ENCODE assay signal across 7 cellular contexts in genomic region chr17:67689534-67690177, GRCh38. TPM values are rescaled to one million over a fixed set of nuclear protein-coding genes. Genes with fewer than 3 reads are reported as not detected.
DNase-seq lines count a peak whose midpoint lies in the region; ATAC-seq, FAIRE-seq and TF ChIP-seq lines count a peak whose summit lies in the region.

No MANE protein-coding gene starts in this region.

- H3K27me3 ChIP-seq in SJCRH30 (no peaks in the 10 kb centered on the region), K562 (ENCODE audit: control insufficient read depth in 2 of 2, insufficient read depth in 2 of 2, low read length in 2 of 2) (peaks cover 27 to 32% of the 10 kb centered on the region in 2 experiments; a peak in 4 of 5 replicates)

- BruUV-seq in K562 (replicated peaks; lab: Mats Ljungman, UMichigan): no TSS peak

- H3K4me3 ChIP-seq in SJCRH30: no peak overlapping the region
- no peak overlapping the region for H3K4me3 ChIP-seq in K562

- no peak for TF ChIP-seq EP300 in K562 (IDR thresholded peaks at IDR 0.05; ENCODE audit: low read length)

- H4K20me1 ChIP-seq in K562 (replicated peaks; ENCODE audit: control insufficient read depth, insufficient read depth, low read length): 0 out of 2 replicates have a peak, but pooled peaks cover 2% of the 10 kb centered on the region

- WGBS in K562 (ENCODE audit: insufficient coverage, low coverage, missing lambda C conversion rate): 2% methylated on average over 2 of the region's 2 CpGs

- peak; percentile 65; the same call in 2 of the 3 replicates for ATAC-seq in K562
- no peak for ATAC-seq in HG03095 (IDR thresholded peaks at IDR 0.05; ENCODE audit: unreplicated experiment)

- no peak overlapping the region for H2AFZ ChIP-seq in K562 (ENCODE audit: low read depth, low read length)

- FAIRE-seq in K562 (lab: Jason Lieb, UNC): peak; percentile 92

- H3K9me1 ChIP-seq in K562 (ENCODE audit: control insufficient read depth, insufficient read depth, low read length): no peaks in the 10 kb centered on the region

- H3K79me2 ChIP-seq in K562 (ENCODE audit: control insufficient read depth, insufficient read depth, low read length): no peaks in the 10 kb centered on the region

- TF ChIP-seq POLR2A in K562 (conservative IDR thresholded peaks at IDR 0.05): no peak

- H3K9me3 ChIP-seq in SJCRH30 (replicated peaks) (no peaks in the 10 kb centered on the region), K562 (replicated peaks; ENCODE audit: control insufficient read depth, insufficient read depth, low read depth, low read length) (no peaks in the 10 kb centered on the region)

- CTCF ChIA-PET in K562 (lab: Yijun Ruan, JAX; ENCODE audit: low intra/inter-chr PET ratio): interaction anchor here (0.5 to 1.1 kb wide), 6 partner anchors 13 to 311 kb away, joined by 3 to 6 read pairs (median 3); no protein-coding TSS in a partner anchor

- H3K27ac ChIP-seq in SJCRH30: no peak overlapping the region
- H3K27ac ChIP-seq in K562 (ENCODE audit: extremely low read depth, low read depth, low read length): no peak overlapping the region

- POLR2A ChIA-PET in K562 (lab: Yijun Ruan, JAX): no interaction called here

- H3K36me3 ChIP-seq in SJCRH30 (no peaks in the 10 kb centered on the region), K562 (ENCODE audit: control insufficient read depth, insufficient read depth, low read length) (no peaks in the 10 kb centered on the region)

- H3K9ac ChIP-seq in K562 (ENCODE audit: insufficient read depth in 1 of 2, low read depth in 2 of 2, low read length in 2 of 2): no peak overlapping the region

- TF ChIP-seq RAD21 in K562 (CRISPR knock-in tag; conservative IDR thresholded peaks at IDR 0.05 in 1 of 2, IDR thresholded peaks at IDR 0.05 in 1 of 2): peak; percentile 44 to 74

- H3K4me1 ChIP-seq in SJCRH30 (no peaks in the 10 kb centered on the region), K562 (replicated peaks in 1 of 2; ENCODE audit: control insufficient read depth in 2 of 2, insufficient read depth in 2 of 2, low read length in 2 of 2) (no peaks in the 10 kb centered on the region; a peak in 1 of 5 replicates)

- in situ Hi-C loops in K562 (cut with MboI): loop anchor here (25.0 kb wide), 1 partner anchor 302 kb away; the partner anchor contains the start of gene PITPNC1

- no peak overlapping the region for H3K4me2 ChIP-seq in K562 (ENCODE audit: insufficient read depth, low read length)

- DNase-seq in GM10266 (ENCODE audit: extremely low spot score) (peak; percentile 65), NCI-H1092 treated with DMSO at 0.1 percent for 48 hours (lab: John Stamatoyannopoulos, UW) (peak; percentile 69), SJCRH30 (peak; percentile 38 to 82), K562 (ENCODE audit: extremely low read depth in 1 of 4, low spot score in 3 of 4) (peak; percentile 61 to 71 (median 68)), iPS-NIHi11 (ENCODE audit: low spot score) (peak; percentile 65)
- DNase-seq in stimulated activated CD4-positive, alpha-beta T cell treated with anti-CD3 and anti-CD28 coated beads, Interleukin-15, amount 100 ng/mL, for 24 hours: peak; percentile 62

- intact Hi-C loops in K562 (cut with micrococcal nuclease): loop anchor here (1.0 to 5.0 kb wide), 3 partner anchors 130 to 412 kb away; partner anchors contain the start of gene PITPNC1

- TF ChIP-seq CTCF in GM10266 (IDR thresholded peaks at IDR 0.05; ENCODE audit: control insufficient read depth, insufficient read depth, low read depth, missing control alignments): peak; percentile 67
- peak; percentile 62 to 80 (median 71) for TF ChIP-seq CTCF in K562 (IDR thresholded peaks at IDR 0.05 in 2 of 3, conservative IDR thresholded peaks at IDR 0.05 in 1 of 3; ENCODE audit: insufficient read depth in 2 of 3, low read depth in 1 of 3, low read length in 3 of 3)

TF ChIP-seq in K562, 482 proteins besides CTCF, POLR2A, EP300 and RAD21 (continues in another document):
- TF ChIP-seq SMC3 (conservative IDR thresholded peaks at IDR 0.05; ENCODE audit: insufficient read depth, low read depth, low read length) (peak; percentile 60; the same call in 1 of the 2 replicates), CEBPG (CRISPR knock-in tag; IDR thresholded peaks at IDR 0.05) (no peak), CEBPG (tag; conservative IDR thresholded peaks at IDR 0.05 in 1 of 2, IDR thresholded peaks at IDR 0.05 in 1 of 2) (0 out of 4 replicates have a peak, but pooled peaks of 1 of the 2 experiments have one; percentile 32), ARID3A (IDR thresholded peaks at IDR 0.05; ENCODE audit: borderline replicate concordance, low read depth, low read length) (peak; percentile 71; the same call in 1 of the 2 replicates), RBM22 (IDR thresholded peaks at IDR 0.05; ENCODE audit: low read depth, low read length, poor library complexity, severe bottlenecking) (no peak), DEAF1 (CRISPR knock-in tag; IDR thresholded peaks at IDR 0.05) (peak; percentile 9; the same call in 1 of the 2 replicates), PHB2 (IDR thresholded peaks at IDR 0.05; ENCODE audit: low read depth) (no peak), SOX6 (IDR thresholded peaks at IDR 0.05) (no peak), EZH2 (IDR thresholded peaks at IDR 0.05; ENCODE audit: borderline replicate concordance, low read depth, low read length) (no peak), CBFA2T3 (IDR thresholded peaks at IDR 0.05) (no peak), GMEB1 (CRISPR knock-in tag; IDR thresholded peaks at IDR 0.05) (no peak), CBX2 (IDR thresholded peaks at IDR 0.05; ENCODE audit: insufficient read depth, low read length, poor library complexity, severe bottlenecking) (no peak), ATF7 (IDR thresholded peaks at IDR 0.05) (no peak), ZNF668 (CRISPR knock-in tag; IDR thresholded peaks at IDR 0.05) (no peak), ZKSCAN8 (CRISPR knock-in tag; IDR thresholded peaks at IDR 0.05) (no peak), OTX1 (CRISPR knock-in tag; IDR thresholded peaks at IDR 0.05) (no peak), U2AF2 (optimal IDR thresholded peaks at IDR 0.05; ENCODE audit: low read depth, low read length) (no peak), FOXA3 (CRISPR knock-in tag; conservative IDR thresholded peaks at IDR 0.05 in 1 of 2, IDR thresholded peaks at IDR 0.05 in 1 of 2) (no peak)

RNA-seq across cellular contexts. Expression of gene NOL11, which starts 28.1 kb away (rescaled TPM):
- total RNA-seq in SJCRH30 (2014; rRNA removed; shearing (Covaris generic)): 109 and 115 TPM in 2 replicates
- total RNA-seq in K562 (2011; cell fraction: chromatin; rRNA removed; ENCODE audit: low replicate concordance): 110 and 219 TPM in 2 replicates
- total RNA-seq in K562 (2011; cell fraction: nucleolus; rRNA removed): 45.7 and 68.9 TPM in 2 replicates
- 71.0 and 71.3 TPM in 2 replicates for total RNA-seq in K562 (2011; cell fraction: nucleoplasm; rRNA removed)
- total RNA-seq in K562 (2014; rRNA removed) (61.1 and 67.6 TPM in 2 replicates), K562 (2014; rRNA removed; fragmentation: Illumina TruSeq; extraction: Trizol) (129 and 143 TPM in 2 replicates), K562 (2015; rRNA removed; fragmentation: Illumina TruSeq; extraction: Trizol) (113 and 129 TPM in 2 replicates), K562 (2021) (88.7 and 98.9 TPM in 2 replicates)
- polyA plus RNA-seq in K562 (2011; rRNA removed) (87.8 and 121 TPM in 2 replicates), K562 (2014; fragmentation: Illumina TruSeq; extraction: Trizol) (87.1 and 107 TPM in 2 replicates), K562 (2014; fragmentation: Nextera tagmentation; extraction: Ambion mirVana) (100 to 1,000 TPM; 130 to 175 TPM), K562 (2014; rRNA removed) (72.2 and 75.6 TPM in 2 replicates)
- 21.3 and 32.5 TPM in 2 replicates for polyA plus RNA-seq in K562 (2011; cell fraction: cytosol; rRNA removed)
- polyA plus RNA-seq in K562 (2011; cell fraction: nucleus; rRNA removed): 42.5 and 60.9 TPM in 2 replicates
- 46.1 and 72.4 TPM in 2 replicates for polyA plus RNA-seq in K562 (2012)
- polyA minus RNA-seq in K562 (2011; rRNA and poly(A)+ RNA removed): 121 and 123 TPM in 2 replicates
- polyA minus RNA-seq in K562 (2011; cell fraction: cytosol; rRNA and poly(A)+ RNA removed): 129 and 148 TPM in 2 replicates
- 51.0 and 77.2 TPM in 2 replicates for polyA minus RNA-seq in K562 (2011; cell fraction: nucleus; rRNA and poly(A)+ RNA removed)
